In genomic region chr6:136926383-136926782, GRCh38 we compare ENCODE assay signal across 37 cellular contexts. TPM values are rescaled to one million over a fixed set of nuclear protein-coding genes. Genes with fewer than 3 reads are reported as not detected.
"Had no signal": no experiment of that assay in that cellular context is flagged by ENCODE, and none has a peak within 500 bp of the region (broad histone marks: within the 10 kb centered on the region; RNA-seq: fewer than 3 reads in every experiment).

No MANE protein-coding gene starts in this region.

- H3K27ac ChIP-seq: KMS-11 had no signal

- DNase-seq: Karpas-422, Kasumi-1, MG63, MM.1S, MV-4-11, NCI-H1048, NCI-H1092, NCI-H1092 treated with DMSO at 0.1 percent for 48 hours, NCI-H1105, NCI-H1105 treated with DMSO at 0.1 percent for 48 hours, NCI-H1417, NCI-H1417 treated with DMSO at 0.1 percent for 48 hours, NCI-H1436, NCI-H1436 treated with DMSO at 0.1 percent for 48 hours, NCI-H146, NCI-H1694, NCI-H1694 treated with DMSO at 0.1 percent for 48 hours, NCI-H187, NCI-H187 treated with DMSO at 0.1 percent for 48 hours, NCI-H1930, NCI-H2029, NCI-H2029 treated with DMSO at 0.1 percent for 48 hours, NCI-H2081 treated with DMSO at 0.1 percent for 48 hours, NCI-H2107, NCI-H2171, NCI-H2171 treated with DMSO at 0.1 percent for 48 hours, NCI-H2227 treated with DMSO at 0.1 percent for 48 hours, NCI-H226, NCI-H345, NCI-H446, NCI-H446 treated with DMSO at 0.1 percent for 48 hours, NCI-H510A had no signal

- H3K36me3 ChIP-seq: MG63 had no signal

- H3K4me2 ChIP-seq: KMS-11 had no signal

- H3K4me3 ChIP-seq: MG63 had no signal

- H3K9me3 ChIP-seq: MG63 had no signal

RNA-seq across cellular contexts. Expression of gene SLC35D3, which starts 4.3 kb away (rescaled TPM):
- total RNA-seq: LHCN-M2, M059J, MCF 10A, NCI-H460 had no signal
